ENCODE assay signal across 20 cellular contexts in the genomic region with DNA sequence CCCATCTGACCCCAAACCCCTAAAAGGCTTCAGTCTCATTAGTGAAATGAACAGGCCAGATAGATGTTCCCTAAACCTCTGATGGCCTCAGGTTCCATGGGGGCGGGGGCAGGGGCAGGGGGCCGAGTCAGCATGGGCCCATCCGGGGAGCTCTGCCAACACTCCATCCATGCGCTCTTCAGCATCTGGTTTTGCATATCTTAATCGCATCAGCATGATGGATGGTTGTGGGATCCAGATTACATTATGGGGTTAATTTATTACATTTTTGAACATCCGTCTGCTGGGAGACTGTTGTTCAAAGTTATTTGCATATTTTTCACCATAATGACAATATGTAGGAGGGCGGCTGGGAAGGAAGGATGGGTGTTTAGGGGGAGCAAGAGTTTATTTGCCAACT.
"Had no signal": no experiment of that assay in that cellular context is flagged by ENCODE, and none has a peak within 500 bp of the region (broad histone marks: within the 10 kb centered on the region; RNA-seq: fewer than 3 reads in every experiment).

No MANE protein-coding gene starts in this region.

- H3K4me3 ChIP-seq: sigmoid colon, spleen, stomach, thoracic aorta, upper lobe of right lung had no signal

- DNase-seq: activated B cell treated with CpG ODN at 0.5 μM for 24 hours; activated CD4-positive, alpha-beta T cell treated with anti-CD3 and anti-CD28 coated beads for 48 hours; activated CD8-positive, alpha-beta T cell treated with anti-CD3 and anti-CD28 coated beads for 36 hours; activated gamma-delta T cell; activated T-cell treated with anti-CD3 and anti-CD28 coated beads, Interleukin-2, amount 50 U/mL, for 48 hours; amniotic stem cell; caudate nucleus; islet precursor cell; mammary epithelial cell; naive B cell; sigmoid colon; spleen; stomach; upper lobe of right lung had no signal

- H3K27ac ChIP-seq: neutrophil, parathyroid adenoma, sigmoid colon, spleen, stomach, thoracic aorta, upper lobe of right lung had no signal

- H3K9ac ChIP-seq: parathyroid adenoma had no signal

- H3K27ac Mint-ChIP-seq: activated B cell treated with CpG ODN at 0.5 μM for 24 hours; activated CD8-positive, alpha-beta T cell treated with anti-CD3 and anti-CD28 coated beads for 36 hours had no signal

- H3K4me1 ChIP-seq: parathyroid adenoma had no signal

- H3K4me3 Mint-ChIP-seq: activated B cell treated with CpG ODN at 0.5 μM for 24 hours; activated CD8-positive, alpha-beta T cell treated with anti-CD3 and anti-CD28 coated beads for 36 hours had no signal

- H3K79me2 ChIP-seq: parathyroid adenoma had no signal

- ATAC-seq: activated CD8-positive, alpha-beta T cell treated with anti-CD3 and anti-CD28 coated beads for 36 hours; activated naive CD4-positive, alpha-beta T cell treated with anti-CD3 and anti-CD28 coated beads, Interleukin-2, amount 50 U/mL, for 72 hours; esophagus mucosa; upper lobe of right lung had no signal

- H2AFZ ChIP-seq: parathyroid adenoma had no signal

- H3K9me3 ChIP-seq: neutrophil, sigmoid colon, spleen, stomach, thoracic aorta, upper lobe of right lung had no signal

- H3K36me3 ChIP-seq: neutrophil, sigmoid colon, spleen, stomach, thoracic aorta, upper lobe of right lung had no signal

- H3K9me3 Mint-ChIP-seq: activated B cell treated with CpG ODN at 0.5 μM for 24 hours; activated CD8-positive, alpha-beta T cell treated with anti-CD3 and anti-CD28 coated beads for 36 hours; activated naive CD4-positive, alpha-beta T cell treated with anti-CD3 and anti-CD28 coated beads, Interleukin-2, amount 50 U/mL, for 72 hours; naive B cell had no signal

- FAIRE-seq: colon had no signal
